1 cellular context compared by ENCODE assay signal in genomic region chr7:122384528-122384927, GRCh38.
A peak's percentile ranks its signal among the peaks of the same experiment; 100 is the strongest.
TF ChIP-seq lines count a peak whose summit lies in the region.

No MANE protein-coding gene starts in this region.

TF ChIP-seq in GM12878, 131 proteins besides CTCF, POLR2A, EP300 and RAD21 (continued from another document):
- TF ChIP-seq, protein P1, sequence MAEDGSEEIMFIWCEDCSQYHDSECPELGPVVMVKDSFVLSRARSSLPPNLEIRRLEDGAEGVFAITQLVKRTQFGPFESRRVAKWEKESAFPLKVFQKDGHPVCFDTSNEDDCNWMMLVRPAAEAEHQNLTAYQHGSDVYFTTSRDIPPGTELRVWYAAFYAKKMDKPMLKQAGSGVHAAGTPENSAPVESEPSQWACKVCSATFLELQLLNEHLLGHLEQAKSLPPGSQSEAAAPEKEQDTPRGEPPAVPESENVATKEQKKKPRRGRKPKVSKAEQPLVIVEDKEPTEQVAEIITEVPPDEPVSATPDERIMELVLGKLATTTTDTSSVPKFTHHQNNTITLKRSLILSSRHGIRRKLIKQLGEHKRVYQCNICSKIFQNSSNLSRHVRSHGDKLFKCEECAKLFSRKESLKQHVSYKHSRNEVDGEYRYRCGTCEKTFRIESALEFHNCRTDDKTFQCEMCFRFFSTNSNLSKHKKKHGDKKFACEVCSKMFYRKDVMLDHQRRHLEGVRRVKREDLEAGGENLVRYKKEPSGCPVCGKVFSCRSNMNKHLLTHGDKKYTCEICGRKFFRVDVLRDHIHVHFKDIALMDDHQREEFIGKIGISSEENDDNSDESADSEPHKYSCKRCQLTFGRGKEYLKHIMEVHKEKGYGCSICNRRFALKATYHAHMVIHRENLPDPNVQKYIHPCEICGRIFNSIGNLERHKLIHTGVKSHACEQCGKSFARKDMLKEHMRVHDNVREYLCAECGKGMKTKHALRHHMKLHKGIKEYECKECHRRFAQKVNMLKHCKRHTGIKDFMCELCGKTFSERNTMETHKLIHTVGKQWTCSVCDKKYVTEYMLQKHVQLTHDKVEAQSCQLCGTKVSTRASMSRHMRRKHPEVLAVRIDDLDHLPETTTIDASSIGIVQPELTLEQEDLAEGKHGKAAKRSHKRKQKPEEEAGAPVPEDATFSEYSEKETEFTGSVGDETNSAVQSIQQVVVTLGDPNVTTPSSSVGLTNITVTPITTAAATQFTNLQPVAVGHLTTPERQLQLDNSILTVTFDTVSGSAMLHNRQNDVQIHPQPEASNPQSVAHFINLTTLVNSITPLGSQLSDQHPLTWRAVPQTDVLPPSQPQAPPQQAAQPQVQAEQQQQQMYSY (CRISPR knock-in tag; IDR thresholded peaks at IDR 0.05), result no peak
- TF ChIP-seq, protein P2, sequence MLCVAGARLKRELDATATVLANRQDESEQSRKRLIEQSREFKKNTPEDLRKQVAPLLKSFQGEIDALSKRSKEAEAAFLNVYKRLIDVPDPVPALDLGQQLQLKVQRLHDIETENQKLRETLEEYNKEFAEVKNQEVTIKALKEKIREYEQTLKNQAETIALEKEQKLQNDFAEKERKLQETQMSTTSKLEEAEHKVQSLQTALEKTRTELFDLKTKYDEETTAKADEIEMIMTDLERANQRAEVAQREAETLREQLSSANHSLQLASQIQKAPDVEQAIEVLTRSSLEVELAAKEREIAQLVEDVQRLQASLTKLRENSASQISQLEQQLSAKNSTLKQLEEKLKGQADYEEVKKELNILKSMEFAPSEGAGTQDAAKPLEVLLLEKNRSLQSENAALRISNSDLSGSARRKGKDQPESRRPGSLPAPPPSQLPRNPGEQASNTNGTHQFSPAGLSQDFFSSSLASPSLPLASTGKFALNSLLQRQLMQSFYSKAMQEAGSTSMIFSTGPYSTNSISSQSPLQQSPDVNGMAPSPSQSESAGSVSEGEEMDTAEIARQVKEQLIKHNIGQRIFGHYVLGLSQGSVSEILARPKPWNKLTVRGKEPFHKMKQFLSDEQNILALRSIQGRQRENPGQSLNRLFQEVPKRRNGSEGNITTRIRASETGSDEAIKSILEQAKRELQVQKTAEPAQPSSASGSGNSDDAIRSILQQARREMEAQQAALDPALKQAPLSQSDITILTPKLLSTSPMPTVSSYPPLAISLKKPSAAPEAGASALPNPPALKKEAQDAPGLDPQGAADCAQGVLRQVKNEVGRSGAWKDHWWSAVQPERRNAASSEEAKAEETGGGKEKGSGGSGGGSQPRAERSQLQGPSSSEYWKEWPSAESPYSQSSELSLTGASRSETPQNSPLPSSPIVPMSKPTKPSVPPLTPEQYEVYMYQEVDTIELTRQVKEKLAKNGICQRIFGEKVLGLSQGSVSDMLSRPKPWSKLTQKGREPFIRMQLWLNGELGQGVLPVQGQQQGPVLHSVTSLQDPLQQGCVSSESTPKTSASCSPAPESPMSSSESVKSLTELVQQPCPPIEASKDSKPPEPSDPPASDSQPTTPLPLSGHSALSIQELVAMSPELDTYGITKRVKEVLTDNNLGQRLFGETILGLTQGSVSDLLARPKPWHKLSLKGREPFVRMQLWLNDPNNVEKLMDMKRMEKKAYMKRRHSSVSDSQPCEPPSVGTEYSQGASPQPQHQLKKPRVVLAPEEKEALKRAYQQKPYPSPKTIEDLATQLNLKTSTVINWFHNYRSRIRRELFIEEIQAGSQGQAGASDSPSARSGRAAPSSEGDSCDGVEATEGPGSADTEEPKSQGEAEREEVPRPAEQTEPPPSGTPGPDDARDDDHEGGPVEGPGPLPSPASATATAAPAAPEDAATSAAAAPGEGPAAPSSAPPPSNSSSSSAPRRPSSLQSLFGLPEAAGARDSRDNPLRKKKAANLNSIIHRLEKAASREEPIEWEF (IDR thresholded peaks at IDR 0.05; ENCODE audit: insufficient replicate concordance, low read depth, low read length), result no peak
- TF ChIP-seq EED (IDR thresholded peaks at IDR 0.05; ENCODE audit: low read depth) (no peak), DPF2 (IDR thresholded peaks at IDR 0.05) (no peak), SP1 (IDR thresholded peaks at IDR 0.05; ENCODE audit: low read depth, low read length) (no peak), CREB1 (IDR thresholded peaks at IDR 0.05; ENCODE audit: low read depth) (no peak), PBX3 (IDR thresholded peaks at IDR 0.05; ENCODE audit: insufficient replicate concordance, low read depth, low read length) (no peak), BHLHE40 (IDR thresholded peaks at IDR 0.05; ENCODE audit: borderline replicate concordance in 1 of 2, low read depth in 2 of 2, low read length in 1 of 2) (peak in 1 of 2 experiments; percentile 59; a peak in 2 of 4 replicates), BMI1 (IDR thresholded peaks at IDR 0.05; ENCODE audit: borderline replicate concordance) (peak; percentile 58; the same call in 1 of the 2 replicates), ZNF217 (IDR thresholded peaks at IDR 0.05) (no peak)
- TF ChIP-seq, protein P3, sequence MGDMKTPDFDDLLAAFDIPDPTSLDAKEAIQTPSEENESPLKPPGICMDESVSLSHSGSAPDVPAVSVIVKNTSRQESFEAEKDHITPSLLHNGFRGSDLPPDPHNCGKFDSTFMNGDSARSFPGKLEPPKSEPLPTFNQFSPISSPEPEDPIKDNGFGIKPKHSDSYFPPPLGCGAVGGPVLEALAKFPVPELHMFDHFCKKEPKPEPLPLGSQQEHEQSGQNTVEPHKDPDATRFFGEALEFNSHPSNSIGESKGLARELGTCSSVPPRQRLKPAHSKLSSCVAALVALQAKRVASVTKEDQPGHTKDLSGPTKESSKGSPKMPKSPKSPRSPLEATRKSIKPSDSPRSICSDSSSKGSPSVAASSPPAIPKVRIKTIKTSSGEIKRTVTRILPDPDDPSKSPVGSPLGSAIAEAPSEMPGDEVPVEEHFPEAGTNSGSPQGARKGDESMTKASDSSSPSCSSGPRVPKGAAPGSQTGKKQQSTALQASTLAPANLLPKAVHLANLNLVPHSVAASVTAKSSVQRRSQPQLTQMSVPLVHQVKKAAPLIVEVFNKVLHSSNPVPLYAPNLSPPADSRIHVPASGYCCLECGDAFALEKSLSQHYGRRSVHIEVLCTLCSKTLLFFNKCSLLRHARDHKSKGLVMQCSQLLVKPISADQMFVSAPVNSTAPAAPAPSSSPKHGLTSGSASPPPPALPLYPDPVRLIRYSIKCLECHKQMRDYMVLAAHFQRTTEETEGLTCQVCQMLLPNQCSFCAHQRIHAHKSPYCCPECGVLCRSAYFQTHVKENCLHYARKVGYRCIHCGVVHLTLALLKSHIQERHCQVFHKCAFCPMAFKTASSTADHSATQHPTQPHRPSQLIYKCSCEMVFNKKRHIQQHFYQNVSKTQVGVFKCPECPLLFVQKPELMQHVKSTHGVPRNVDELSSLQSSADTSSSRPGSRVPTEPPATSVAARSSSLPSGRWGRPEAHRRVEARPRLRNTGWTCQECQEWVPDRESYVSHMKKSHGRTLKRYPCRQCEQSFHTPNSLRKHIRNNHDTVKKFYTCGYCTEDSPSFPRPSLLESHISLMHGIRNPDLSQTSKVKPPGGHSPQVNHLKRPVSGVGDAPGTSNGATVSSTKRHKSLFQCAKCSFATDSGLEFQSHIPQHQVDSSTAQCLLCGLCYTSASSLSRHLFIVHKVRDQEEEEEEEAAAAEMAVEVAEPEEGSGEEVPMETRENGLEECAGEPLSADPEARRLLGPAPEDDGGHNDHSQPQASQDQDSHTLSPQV (IDR thresholded peaks at IDR 0.05), result no peak
TF ChIP-seq in GM12878: peak in this region for 4.
